8 cellular contexts compared by ENCODE assay signal in the genomic region with DNA sequence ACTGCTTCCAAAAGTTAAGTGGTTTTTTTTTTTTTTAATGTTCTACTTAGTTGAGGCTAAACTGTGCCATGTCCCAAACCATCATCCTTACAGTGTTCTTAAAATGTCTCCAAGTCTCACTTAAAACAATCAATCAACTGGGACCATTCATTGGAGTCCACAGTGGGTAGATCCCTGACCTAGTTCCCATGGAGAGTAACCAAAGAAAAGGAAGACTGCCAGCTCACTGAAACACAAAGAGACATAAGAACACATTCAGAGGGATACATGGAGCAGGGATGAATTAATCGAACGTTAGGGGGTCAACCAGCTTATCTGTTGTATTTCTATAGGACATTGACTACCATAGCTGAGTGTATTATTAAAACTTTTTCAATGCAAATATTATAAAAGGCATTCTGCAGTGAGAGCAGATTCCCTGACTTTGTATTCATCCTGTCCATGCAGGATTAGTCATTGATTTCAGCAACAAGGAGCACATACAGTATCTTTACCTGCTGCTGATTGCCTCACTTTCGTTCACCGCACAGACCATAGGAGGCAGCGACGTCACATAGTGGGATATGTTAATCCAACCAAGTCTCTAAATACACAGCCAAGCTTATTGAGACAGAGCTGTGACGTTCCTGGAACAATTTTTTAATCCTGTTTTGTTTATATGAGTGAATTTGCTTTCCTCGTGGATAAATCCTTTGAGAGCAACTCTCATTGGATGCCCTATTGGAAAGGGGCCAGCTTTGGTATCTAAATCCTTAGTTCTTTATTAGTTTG.
DNase-seq lines count a peak whose midpoint lies in the region; ATAC-seq and TF ChIP-seq lines count a peak whose summit lies in the region.

No MANE protein-coding gene starts in this region.

- in situ Hi-C loops in gastrocnemius medialis (cut with MboI; ENCODE audit: low sequenced_read_pairs in 4 of 4), result loop anchor here in 2 of 4 donors (25.0 kb wide), 1 partner anchor 846 kb away; no protein-coding TSS in a partner anchor

- peaks cover 15 to 16% of the 10 kb centered on the region in 2 donors for H3K4me1 ChIP-seq in gastrocnemius medialis

- H3K27ac Mint-ChIP-seq in activated CD4-positive, alpha-beta T cell treated with anti-CD3 and anti-CD28 coated beads for 36 hours, result no peak overlapping the region

- H3K9me3 ChIP-seq in gastrocnemius medialis, result no peaks in the 10 kb centered on the region

- H3K27ac ChIP-seq in gastrocnemius medialis, result peak overlapping the region; percentile 58 to 70 (median 60)

- TF ChIP-seq CTCF in foreskin fibroblast (IDR thresholded peaks at IDR 0.05; ENCODE audit: low read depth, low read length), result peak; percentile 28
- no peak for TF ChIP-seq CTCF in gastrocnemius medialis (IDR thresholded peaks at IDR 0.05 in 4 of 5, conservative IDR thresholded peaks at IDR 0.05 in 1 of 5)

- POLR2A ChIA-PET in activated CD4-positive, alpha-beta T cell treated with anti-CD3 and anti-CD28 coated beads for 36 hours (lab: Charles Lee), result no interaction called here

- H3K36me3 ChIP-seq in gastrocnemius medialis, result no peaks in the 10 kb centered on the region

- peak overlapping the region in 1 of 2 donors; percentile 2 for H3K4me3 ChIP-seq in foreskin fibroblast (ENCODE audit: low read depth in 1 of 2, low read length in 2 of 2)
- peak overlapping the region; percentile 45 to 53 (median 50) for H3K4me3 ChIP-seq in gastrocnemius medialis

- H3K4me3 Mint-ChIP-seq in activated CD4-positive, alpha-beta T cell treated with anti-CD3 and anti-CD28 coated beads for 36 hours, result no peak overlapping the region

- intact Hi-C loops in activated CD4-positive, alpha-beta T cell treated with anti-CD3 and anti-CD28 coated beads for 36 hours (cut with DNase I, micrococcal nuclease), result loop anchor here in 1 of 2 experiments (5.0 to 10.0 kb wide), 2 partner anchors 266 to 1279 kb away; no protein-coding TSS in a partner anchor
- intact Hi-C loops in gastrocnemius medialis (cut with DNase I; ENCODE audit: low total_unique reads), result loop anchor here (5.0 to 10.0 kb wide), 2 partner anchors 849 to 1281 kb away; no protein-coding TSS in a partner anchor

- no peak for TF ChIP-seq POLR2A in gastrocnemius medialis (IDR thresholded peaks at IDR 0.05)

- no peaks in the 10 kb centered on the region for H3K27me3 ChIP-seq in gastrocnemius medialis

- DNase-seq in activated CD4-positive, alpha-beta T cell treated with anti-CD3 and anti-CD28 coated beads for 36 hours, result peak; percentile 57
- no peak for DNase-seq in activated CD4-positive, alpha-beta T cell treated with anti-CD3 and anti-CD28 coated beads, Interleukin-2, amount 50 U/mL, for 4 hours
- peak; percentile 29 for DNase-seq in RPMI7951 (ENCODE audit: low read depth)
- DNase-seq in foreskin fibroblast, result peak; percentile 39 to 64
- DNase-seq in gastrocnemius medialis, result no peak
- no peak for DNase-seq in NK-92 (lab: John Stamatoyannopoulos, UW; ENCODE audit: unreplicated experiment)
- no peak for DNase-seq in activated effector memory CD4-positive, alpha-beta T cell treated with Interleukin-2 at 50 U/mL for 16 hours
- DNase-seq in NCI-H1694 treated with DMSO at 0.1 percent for 48 hours (lab: John Stamatoyannopoulos, UW), result no peak

- no peaks in the 10 kb centered on the region for H3K9me3 Mint-ChIP-seq in activated CD4-positive, alpha-beta T cell treated with anti-CD3 and anti-CD28 coated beads for 36 hours (ENCODE audit: low read depth)

- CTCF ChIA-PET in activated CD4-positive, alpha-beta T cell treated with anti-CD3 and anti-CD28 coated beads for 36 hours (lab: Charles Lee), result interaction anchor here (0.6 to 1.4 kb wide), 5 partner anchors 46 to 426 kb away, joined by 3 read pairs; no protein-coding TSS in a partner anchor

- peaks cover 2% of the 10 kb centered on the region for H3K4me1 Mint-ChIP-seq in activated CD4-positive, alpha-beta T cell treated with anti-CD3 and anti-CD28 coated beads for 36 hours

- no peaks in the 10 kb centered on the region for H3K36me3 Mint-ChIP-seq in activated CD4-positive, alpha-beta T cell treated with anti-CD3 and anti-CD28 coated beads for 36 hours (ENCODE audit: low read depth)

- peak; percentile 51 for ATAC-seq in activated CD4-positive, alpha-beta T cell treated with anti-CD3 and anti-CD28 coated beads for 36 hours
- peak in 1 of 2 donors; percentile 45 for ATAC-seq in gastrocnemius medialis

- H3K27me3 Mint-ChIP-seq in activated CD4-positive, alpha-beta T cell treated with anti-CD3 and anti-CD28 coated beads for 36 hours, result peaks cover 2% of the 10 kb centered on the region

Comparison
In these comparisons a context has a peak if more than half of its experiments do, and no peak if none do; other contexts are left out.
1. DNase-seq: peak in activated CD4-positive, alpha-beta T cell treated with anti-CD3 and anti-CD28 coated beads for 36 hours (single experiment), RPMI7951 (single experiment) and foreskin fibroblast (2 of 2); none in activated CD4-positive, alpha-beta T cell treated with anti-CD3 and anti-CD28 coated beads, Interleukin-2, amount 50 U/mL, for 4 hours (0 of 2), gastrocnemius medialis (0 of 2), NK-92 (single experiment), activated effector memory CD4-positive, alpha-beta T cell treated with Interleukin-2 at 50 U/mL for 16 hours (single experiment) and NCI-H1694 treated with DMSO at 0.1 percent for 48 hours (single experiment).